8 cellular contexts compared by ENCODE assay signal in the genomic region with DNA sequence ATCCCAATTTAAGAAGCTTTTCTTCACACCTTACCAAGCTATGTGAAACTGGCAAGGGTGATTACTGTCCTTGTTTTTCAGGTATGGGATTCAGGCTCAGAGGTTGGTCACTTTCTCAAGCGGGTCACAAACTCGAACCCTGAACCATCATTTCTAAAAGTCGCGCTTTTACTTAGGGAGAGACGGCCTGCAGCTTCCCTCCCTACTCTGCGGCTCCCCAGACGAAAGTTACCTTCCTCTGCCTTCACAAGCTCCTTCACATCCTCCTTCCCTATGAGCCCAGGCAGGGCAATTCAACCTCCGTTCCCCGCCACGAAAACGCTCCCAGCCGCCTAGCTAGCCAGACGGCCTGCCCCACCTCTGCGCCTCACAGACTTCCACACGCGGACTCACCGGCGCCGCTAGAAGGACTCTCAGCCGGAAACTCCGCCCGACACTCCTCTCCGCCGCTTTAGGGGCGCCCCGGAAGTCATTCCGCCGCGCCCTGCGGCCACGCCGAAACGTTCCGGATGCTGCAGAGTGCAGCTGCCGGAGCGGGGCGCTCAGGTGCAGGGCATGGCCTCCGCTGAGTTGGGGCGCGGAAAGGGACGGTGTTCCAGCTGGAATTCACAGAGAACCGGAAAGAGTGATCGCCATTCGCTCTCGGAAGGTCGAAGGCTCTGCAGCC. TPM values are rescaled to one million over a fixed set of nuclear protein-coding genes. Genes with fewer than 3 reads are reported as not detected.
DNase-seq lines count a peak whose midpoint lies in the region; ATAC-seq and TF ChIP-seq lines count a peak whose summit lies in the region.
"Not testable (repeated sequence)": the region's sequence is repeated elsewhere in the genome, so short reads cannot be mapped to it uniquely, and the experiment has no call there.

A gene (minus strand): TSS at position 415 of the 667 bp plus-strand sequence. CDS start 4,913 bp downstream, outside the sequence.

- DNase-seq in Caco-2; activated CD4-positive, alpha-beta T cell treated with anti-CD3 and anti-CD28 coated beads, Interleukin-2, amount 10 ng/mL, durations not matched to agents 24 days and 14 days; endodermal cell; lung microvascular endothelial cell (ENCODE audit: low read depth in 2 of 2); stimulated activated naive B cell treated with anti-CD40 and anti-IgM and Interleukin-4, amounts not matched to agents 10 μg/mL and 1 μg/mL and 100 μg/mL, for 72 hours: not testable (repeated sequence)

- not testable (repeated sequence) for H3K36me3 ChIP-seq in Caco-2 (ENCODE audit: control insufficient read depth, insufficient read depth, low read length); endodermal cell (ENCODE audit: control insufficient read depth, insufficient read depth, low read length)

- POLR2A ChIA-PET in Caco-2 (lab: Charles Lee): not testable (repeated sequence)

- not testable (repeated sequence) for H3K27ac Mint-ChIP-seq in Caco-2 (ENCODE audit: unreplicated experiment); activated CD4-positive, alpha-beta T cell treated with anti-CD3 and anti-CD28 coated beads, Interleukin-2, amount 10 ng/mL, durations not matched to agents 24 days and 14 days; endodermal cell; stimulated activated naive B cell treated with anti-CD40 and anti-IgM and Interleukin-4, amounts not matched to agents 10 μg/mL and 1 μg/mL and 100 μg/mL, for 72 hours

- H3K9me3 ChIP-seq in Caco-2; endodermal cell (ENCODE audit: control insufficient read depth, low read length): not testable (repeated sequence)

- not testable (repeated sequence) for TF ChIP-seq CTCF in Caco-2 (IDR thresholded peaks at IDR 0.05; ENCODE audit: insufficient read depth in 1 of 2, low read depth in 1 of 2, low read length in 1 of 2, severe bottlenecking in 1 of 2, unreplicated experiment in 1 of 2); endodermal cell (conservative IDR thresholded peaks at IDR 0.05)

- intact Hi-C loops in Caco-2 (cut with micrococcal nuclease; ENCODE audit: unreplicated experiment); activated CD4-positive, alpha-beta T cell treated with anti-CD3 and anti-CD28 coated beads, Interleukin-2, amount 10 ng/mL, durations not matched to agents 24 days and 14 days (cut with micrococcal nuclease): not testable (repeated sequence)

- WGBS in endodermal cell (ENCODE audit: insufficient coverage in 1 of 2, insufficient read length in 1 of 2), 2 experiments: no CpG with 5 or more reads among the region's 46 CpGs

- H3K4me1 ChIP-seq in Caco-2; endodermal cell (ENCODE audit: control insufficient read depth, insufficient read depth, low read length): not testable (repeated sequence)

- CTCF ChIA-PET in Caco-2 (lab: Charles Lee): not testable (repeated sequence)

- not testable (repeated sequence) for H3K9me3 Mint-ChIP-seq in Caco-2 (ENCODE audit: unreplicated experiment); activated CD4-positive, alpha-beta T cell treated with anti-CD3 and anti-CD28 coated beads, Interleukin-2, amount 10 ng/mL, durations not matched to agents 24 days and 14 days; endodermal cell; stimulated activated naive B cell treated with anti-CD40 and anti-IgM and Interleukin-4, amounts not matched to agents 10 μg/mL and 1 μg/mL and 100 μg/mL, for 72 hours

- H3K27me3 Mint-ChIP-seq in Caco-2 (ENCODE audit: insufficient read depth, unreplicated experiment); activated CD4-positive, alpha-beta T cell treated with anti-CD3 and anti-CD28 coated beads, Interleukin-2, amount 10 ng/mL, durations not matched to agents 24 days and 14 days; endodermal cell (ENCODE audit: insufficient read depth); stimulated activated naive B cell treated with anti-CD40 and anti-IgM and Interleukin-4, amounts not matched to agents 10 μg/mL and 1 μg/mL and 100 μg/mL, for 72 hours: not testable (repeated sequence)

- H3K27me3 ChIP-seq in Caco-2 (replicated peaks; ENCODE audit: control insufficient read depth, insufficient read depth, low read length); endodermal cell (ENCODE audit: control insufficient read depth, insufficient read depth, low read length, poor library complexity, severe bottlenecking): not testable (repeated sequence)

- H3K4me1 Mint-ChIP-seq in Caco-2 (ENCODE audit: low read depth, unreplicated experiment); activated CD4-positive, alpha-beta T cell treated with anti-CD3 and anti-CD28 coated beads, Interleukin-2, amount 10 ng/mL, durations not matched to agents 24 days and 14 days; endodermal cell; stimulated activated naive B cell treated with anti-CD40 and anti-IgM and Interleukin-4, amounts not matched to agents 10 μg/mL and 1 μg/mL and 100 μg/mL, for 72 hours: not testable (repeated sequence)

- H3K36me3 Mint-ChIP-seq in Caco-2 (ENCODE audit: insufficient read depth, unreplicated experiment); activated CD4-positive, alpha-beta T cell treated with anti-CD3 and anti-CD28 coated beads, Interleukin-2, amount 10 ng/mL, durations not matched to agents 24 days and 14 days (ENCODE audit: low read depth); endodermal cell (ENCODE audit: low read depth); stimulated activated naive B cell treated with anti-CD40 and anti-IgM and Interleukin-4, amounts not matched to agents 10 μg/mL and 1 μg/mL and 100 μg/mL, for 72 hours: not testable (repeated sequence)

- H3K4me3 ChIP-seq in Caco-2 (ENCODE audit: low read depth, low read length); endodermal cell (ENCODE audit: low read length): not testable (repeated sequence)

- peak; percentile 96 for ATAC-seq in GM19455 (IDR thresholded peaks at IDR 0.05; ENCODE audit: unreplicated experiment)
- peak; percentile 97 for ATAC-seq in HG02763 (IDR thresholded peaks at IDR 0.05; ENCODE audit: unreplicated experiment)
- ATAC-seq in HG03469 (IDR thresholded peaks at IDR 0.05; ENCODE audit: unreplicated experiment): peak; percentile 86
- ATAC-seq in stimulated activated naive B cell treated with anti-CD40 and anti-IgM and Interleukin-4, amounts not matched to agents 10 μg/mL and 1 μg/mL and 100 μg/mL, for 72 hours (replicated peaks): peak; percentile 99 to 100

- not testable (repeated sequence) for H3K27ac ChIP-seq in endodermal cell (ENCODE audit: low read depth, low read length)

- H3K4me3 Mint-ChIP-seq in Caco-2 (ENCODE audit: unreplicated experiment); activated CD4-positive, alpha-beta T cell treated with anti-CD3 and anti-CD28 coated beads, Interleukin-2, amount 10 ng/mL, durations not matched to agents 24 days and 14 days; endodermal cell; stimulated activated naive B cell treated with anti-CD40 and anti-IgM and Interleukin-4, amounts not matched to agents 10 μg/mL and 1 μg/mL and 100 μg/mL, for 72 hours: not testable (repeated sequence)

- BruUV-seq in Caco-2 (replicated peaks; lab: Mats Ljungman, UMichigan): not testable (repeated sequence)

- H3K9ac ChIP-seq in endodermal cell (ENCODE audit: extremely low read depth, low read length, poor library complexity, severe bottlenecking): not testable (repeated sequence)

RNA-seq across cellular contexts. Expression of the gene that starts here (rescaled TPM):
- 70.0 and 82.0 TPM in 2 replicates for total RNA-seq in Caco-2 (2022)
- total RNA-seq in activated CD4-positive, alpha-beta T cell treated with anti-CD3 and anti-CD28 coated beads, Interleukin-2, amount 10 ng/mL, durations not matched to agents 24 days and 14 days: 37.2 and 41.1 TPM in 2 replicates
- 10 to 100 TPM; 46.2 to 52.6 TPM for total RNA-seq in endodermal cell
- 27.6 TPM for polyA plus RNA-seq in endodermal cell (2013, experiment 1 of 2)
- 26.0 TPM for polyA plus RNA-seq in endodermal cell (2013, experiment 2 of 2)
- total RNA-seq in lung microvascular endothelial cell: 9.2 and 11.9 TPM in 2 replicates
